13 cellular contexts compared by ENCODE assay signal in genomic region chr6:138013949-138014348, GRCh38.
"Had no signal": no experiment of that assay in that cellular context is flagged by ENCODE, and none has a peak within 500 bp of the region (broad histone marks: within the 10 kb centered on the region; RNA-seq: fewer than 3 reads in every experiment).

No MANE protein-coding gene starts in this region.

- DNase-seq: activated CD4-positive, alpha-beta T cell treated with anti-CD3 and anti-CD28 coated beads, Interleukin-2, amount 50 U/mL, for 4 hours; activated gamma-delta T cell treated with Interleukin-2 at 50 U/mL for 16 hours; activated naive CD8-positive, alpha-beta T cell treated with anti-CD3 and anti-CD28 coated beads for 36 hours; activated T-cell treated with anti-CD3 and anti-CD28 coated beads, Interleukin-2, amount 50 U/mL, for 4 hours; dorsolateral prefrontal cortex; glutamatergic neuron; natural killer cell; right cardiac atrium; tibial artery; uterus had no signal

- H3K9me3 ChIP-seq: tibial artery, uterus had no signal

- H3K36me3 ChIP-seq: tibial artery, uterus had no signal

- ATAC-seq: activated CD4-positive, CD25-positive, alpha-beta regulatory T cell treated with anti-CD3 and anti-CD28 coated beads, Interleukin-2, amount 50 U/mL, for 24 hours; activated T-cell treated with anti-CD3 and anti-CD28 coated beads, Interleukin-2, amount 50 U/mL, for 4 hours; natural killer cell; right cardiac atrium; stimulated activated effector memory CD8-positive, alpha-beta T cell treated with anti-CD3 and anti-CD28 coated beads, Interleukin-12 subunit alpha, Interleukin-12 subunit beta, amount 100 ng/mL, for 72 hours had no signal

- H3K4me1 Mint-ChIP-seq: activated naive CD8-positive, alpha-beta T cell treated with anti-CD3 and anti-CD28 coated beads for 36 hours; natural killer cell; stimulated activated effector memory CD8-positive, alpha-beta T cell treated with anti-CD3 and anti-CD28 coated beads, Interleukin-12 subunit alpha, Interleukin-12 subunit beta, amount 100 ng/mL, for 72 hours had no signal

- H3K27me3 Mint-ChIP-seq: activated naive CD8-positive, alpha-beta T cell treated with anti-CD3 and anti-CD28 coated beads for 36 hours had no signal

- H3K4me1 ChIP-seq: tibial artery, uterus had no signal

- H3K27me3 ChIP-seq: tibial artery, uterus had no signal

- H3K4me3 ChIP-seq: dorsolateral prefrontal cortex, tibial artery, uterus had no signal

- H3K4me3 Mint-ChIP-seq: activated naive CD8-positive, alpha-beta T cell treated with anti-CD3 and anti-CD28 coated beads for 36 hours; activated T-cell treated with anti-CD3 and anti-CD28 coated beads, Interleukin-2, amount 50 U/mL, for 4 hours; natural killer cell; stimulated activated effector memory CD8-positive, alpha-beta T cell treated with anti-CD3 and anti-CD28 coated beads, Interleukin-12 subunit alpha, Interleukin-12 subunit beta, amount 100 ng/mL, for 72 hours; T-helper 2 cell treated with Interferon-gamma antibody and Interleukin-4, amounts not matched to agents 5 μg/mL and 100 μg/mL, for 36 hours had no signal

- H3K27ac Mint-ChIP-seq: activated naive CD8-positive, alpha-beta T cell treated with anti-CD3 and anti-CD28 coated beads for 36 hours; natural killer cell; stimulated activated effector memory CD8-positive, alpha-beta T cell treated with anti-CD3 and anti-CD28 coated beads, Interleukin-12 subunit alpha, Interleukin-12 subunit beta, amount 100 ng/mL, for 72 hours; T-helper 2 cell treated with Interferon-gamma antibody and Interleukin-4, amounts not matched to agents 5 μg/mL and 100 μg/mL, for 36 hours had no signal

- H3K36me3 Mint-ChIP-seq: activated naive CD8-positive, alpha-beta T cell treated with anti-CD3 and anti-CD28 coated beads for 36 hours; natural killer cell; stimulated activated effector memory CD8-positive, alpha-beta T cell treated with anti-CD3 and anti-CD28 coated beads, Interleukin-12 subunit alpha, Interleukin-12 subunit beta, amount 100 ng/mL, for 72 hours had no signal

- H3K27ac ChIP-seq: dorsolateral prefrontal cortex, tibial artery, uterus had no signal

- H3K9me3 Mint-ChIP-seq: activated naive CD8-positive, alpha-beta T cell treated with anti-CD3 and anti-CD28 coated beads for 36 hours; activated T-cell treated with anti-CD3 and anti-CD28 coated beads, Interleukin-2, amount 50 U/mL, for 4 hours; natural killer cell; stimulated activated effector memory CD8-positive, alpha-beta T cell treated with anti-CD3 and anti-CD28 coated beads, Interleukin-12 subunit alpha, Interleukin-12 subunit beta, amount 100 ng/mL, for 72 hours; T-helper 2 cell treated with Interferon-gamma antibody and Interleukin-4, amounts not matched to agents 5 μg/mL and 100 μg/mL, for 36 hours had no signal
